Comparison of ENCODE assay signal across 8 cellular contexts in genomic region chr6:141483561-141484061, GRCh38.
A peak's percentile ranks its signal among the peaks of the same experiment; 100 is the strongest.
DNase-seq lines count a peak whose midpoint lies in the region; ATAC-seq and TF ChIP-seq lines count a peak whose summit lies in the region.

No MANE protein-coding gene starts in this region.

- H3K4me1 Mint-ChIP-seq in CD14-positive monocyte: peaks cover 24% of the 10 kb centered on the region
- peaks cover 35% of the 10 kb centered on the region for H3K4me1 Mint-ChIP-seq in activated naive CD8-positive, alpha-beta T cell treated with anti-CD3 and anti-CD28 coated beads for 36 hours

- DNase-seq in CD14-positive monocyte (ENCODE audit: low spot score) (no peak), RWPE1 (ENCODE audit: low spot score) (peak; percentile 22), inferior parietal cortex (ENCODE audit: extremely low spot score) (peak; percentile 56), H7 (no peak)
- DNase-seq in activated naive CD8-positive, alpha-beta T cell treated with anti-CD3 and anti-CD28 coated beads for 36 hours: peak; percentile 39
- peak; percentile 4 to 27 (median 20) for DNase-seq in stimulated activated CD4-positive, alpha-beta T cell treated with anti-CD3 and anti-CD28 coated beads, TNF-alpha, amount 100 ng/mL, for 1 hour (ENCODE audit: low read depth in 3 of 3, low spot score in 1 of 3)

- H3K27me3 Mint-ChIP-seq in CD14-positive monocyte (ENCODE audit: low read depth in 3 of 3): no peaks in the 10 kb centered on the region
- H3K27me3 Mint-ChIP-seq in activated naive CD8-positive, alpha-beta T cell treated with anti-CD3 and anti-CD28 coated beads for 36 hours: no peaks in the 10 kb centered on the region

- POLR2A ChIA-PET in RWPE1 (lab: Yijun Ruan, JAX; ENCODE audit: low non-redundant PET): no interaction called here

- CTCF ChIA-PET in RWPE1 (lab: Yijun Ruan, JAX): interaction anchor here (0.6 kb wide), 1 partner anchor 281 kb away, joined by 3 read pairs; no protein-coding TSS in a partner anchor

- intact Hi-C loops in CD14-positive monocyte (cut with micrococcal nuclease): no loop called here

- H3K4me3 ChIP-seq in H7 (ENCODE audit: insufficient read depth, low read depth, low read length): no peak overlapping the region

- no peaks in the 10 kb centered on the region for H3K36me3 Mint-ChIP-seq in CD14-positive monocyte
- H3K36me3 Mint-ChIP-seq in activated naive CD8-positive, alpha-beta T cell treated with anti-CD3 and anti-CD28 coated beads for 36 hours: peaks cover 12% of the 10 kb centered on the region

- no peaks in the 10 kb centered on the region for H3K36me3 ChIP-seq in H7 (replicated peaks; ENCODE audit: control insufficient read depth, insufficient read depth, low read length)

- peaks cover 0 to 3% (median 0%) of the 10 kb centered on the region in 7 donors for H3K9me3 Mint-ChIP-seq in CD14-positive monocyte
- H3K9me3 Mint-ChIP-seq in activated naive CD8-positive, alpha-beta T cell treated with anti-CD3 and anti-CD28 coated beads for 36 hours: peaks cover 15% of the 10 kb centered on the region

- peak overlapping the region; percentile 28 to 90 (median 59) for H3K27ac Mint-ChIP-seq in CD14-positive monocyte
- H3K27ac Mint-ChIP-seq in activated naive CD8-positive, alpha-beta T cell treated with anti-CD3 and anti-CD28 coated beads for 36 hours: peak overlapping the region; percentile 94

- H3K27me3 ChIP-seq in H7 (ENCODE audit: control insufficient read depth, insufficient read depth, low read length): no peaks in the 10 kb centered on the region

- TF ChIP-seq CTCF in CD14-positive monocyte (IDR thresholded peaks at IDR 0.05) (no peak), RWPE1 (conservative IDR thresholded peaks at IDR 0.05; ENCODE audit: low read depth) (no peak)

- H3K27ac ChIP-seq in RWPE1: no peak overlapping the region

- ATAC-seq in GM19452 (IDR thresholded peaks at IDR 0.05; ENCODE audit: unreplicated experiment) (peak; percentile 87), HG03565 (IDR thresholded peaks at IDR 0.05; ENCODE audit: unreplicated experiment) (peak; percentile 91)

- H3K4me3 Mint-ChIP-seq in CD14-positive monocyte: peak overlapping the region; percentile 49 to 86
- peak overlapping the region; percentile 79 for H3K4me3 Mint-ChIP-seq in activated naive CD8-positive, alpha-beta T cell treated with anti-CD3 and anti-CD28 coated beads for 36 hours

Comparison
In these comparisons a context has a peak if more than half of its experiments do, and no peak if none do; other contexts are left out.
1. DNase-seq: peak in RWPE1 (single experiment), activated naive CD8-positive, alpha-beta T cell treated with anti-CD3 and anti-CD28 coated beads for 36 hours (single experiment), inferior parietal cortex (single experiment) and stimulated activated CD4-positive, alpha-beta T cell treated with anti-CD3 and anti-CD28 coated beads, TNF-alpha, amount 100 ng/mL, for 1 hour (3 of 3); none in CD14-positive monocyte (single experiment) and H7 (single experiment).